In the genomic region with DNA sequence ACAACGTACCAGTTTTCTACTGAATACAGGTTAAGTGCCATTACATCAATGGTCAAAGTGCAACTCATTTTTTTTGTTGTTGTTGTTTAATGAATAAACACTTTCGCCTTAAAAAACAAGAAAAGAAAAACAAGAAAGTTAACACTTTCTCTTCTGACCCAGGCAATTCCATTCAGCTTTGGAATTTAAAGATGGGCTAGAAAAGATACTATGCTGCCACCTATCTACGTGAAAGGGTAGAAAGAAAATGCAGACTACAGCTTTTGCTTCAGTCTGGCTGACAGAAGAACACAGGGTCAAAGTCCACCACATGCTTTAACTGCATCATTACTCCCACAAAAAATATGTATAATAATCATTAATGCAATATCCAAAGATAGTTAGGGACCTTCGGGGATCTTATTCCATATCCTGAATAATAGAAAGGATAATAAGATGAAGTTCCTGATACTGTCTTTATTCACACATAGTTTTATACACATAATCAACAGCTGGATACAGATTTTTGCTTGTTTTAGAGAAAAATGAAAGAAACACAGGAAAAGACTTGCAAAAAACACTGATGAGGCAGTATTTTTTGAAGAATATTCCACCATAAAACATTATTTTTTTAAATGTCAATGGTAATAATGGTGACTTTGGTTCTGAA, we compare ENCODE assay signal across 8 cellular contexts. TPM values are rescaled to one million over a fixed set of nuclear protein-coding genes. Genes with fewer than 3 reads are reported as not detected.
A peak's percentile ranks its signal among the peaks of the same experiment; 100 is the strongest.
DNase-seq lines count a peak whose midpoint lies in the region; ATAC-seq and TF ChIP-seq lines count a peak whose summit lies in the region.

No MANE protein-coding gene starts in this region.

- H3K4me1 Mint-ChIP-seq in activated naive CD4-positive, alpha-beta T cell treated with anti-CD3 and anti-CD28 coated beads, Interleukin-2, amount 10 ng/mL, durations not matched to agents 7 days and 5 days = no peaks in the 10 kb centered on the region

- H3K9me2 ChIP-seq in HCT116 (ENCODE audit: insufficient read depth) (no peaks in the 10 kb centered on the region), PC-9 (ENCODE audit: insufficient read depth) (no peaks in the 10 kb centered on the region)

- H3K4me3 ChIP-seq in AG04450 (ENCODE audit: low read depth, low read length) = no peak overlapping the region
- H3K4me3 ChIP-seq in HCT116 (replicated peaks in 1 of 2; ENCODE audit: low read depth in 1 of 2, low read length in 2 of 2) = no peak overlapping the region
- no peak overlapping the region for H3K4me3 ChIP-seq in PC-9

- no peaks in the 10 kb centered on the region; a peak in 1 of 4 replicates for H3K36me3 ChIP-seq in HCT116 (ENCODE audit: control insufficient read depth in 1 of 2, insufficient read depth in 2 of 2, low read length in 2 of 2)
- peaks cover 12% of the 10 kb centered on the region for H3K36me3 ChIP-seq in PC-9 (ENCODE audit: low read depth)

- POLR2A ChIA-PET in AG04450 (lab: Yijun Ruan, JAX) = no interaction called here
- POLR2A ChIA-PET in HCT116 (lab: Charles Lee) = no interaction called here
- POLR2A ChIA-PET in PC-9 (lab: Charles Lee; ENCODE audit: unreplicated experiment) = no interaction called here

- no peak overlapping the region for H3K4me3 Mint-ChIP-seq in activated naive CD4-positive, alpha-beta T cell treated with anti-CD3 and anti-CD28 coated beads, Interleukin-2, amount 10 ng/mL, durations not matched to agents 7 days and 5 days

- H3F3A ChIP-seq in PC-9 (ENCODE audit: insufficient read depth, low read depth) = no peaks in the 10 kb centered on the region

- H3K9me3 ChIP-seq in AG04450 (ENCODE audit: control insufficient read depth, insufficient read depth, low read length) (no peaks in the 10 kb centered on the region), HCT116 (ENCODE audit: control insufficient read depth in 1 of 2, insufficient read depth in 1 of 2, low read depth in 1 of 2, low read length in 2 of 2) (peaks cover 4 to 11% of the 10 kb centered on the region in 2 experiments; a peak in 2 of 4 replicates), PC-9 (ENCODE audit: insufficient read depth, low read depth) (no peaks in the 10 kb centered on the region; the same call in 1 of the 2 replicates)

- no peak overlapping the region for H3K27ac ChIP-seq in AG04450 (ENCODE audit: low read depth, low read length)
- no peak overlapping the region for H3K27ac ChIP-seq in HCT116 (ENCODE audit: low read depth, low read length)
- no peak overlapping the region for H3K27ac ChIP-seq in PC-9

- H2AFZ ChIP-seq in HCT116 (ENCODE audit: low read depth, low read length, poor library complexity, severe bottlenecking) (no peak overlapping the region), PC-9 (no peak overlapping the region)

- no peak for TF ChIP-seq POLR2A in HCT116 (IDR thresholded peaks at IDR 0.05; ENCODE audit: borderline replicate concordance, extremely low read depth, insufficient read depth, insufficient read length)

- H3K27me3 ChIP-seq in AG04450 (ENCODE audit: control insufficient read depth, insufficient read depth, low read length) = no peaks in the 10 kb centered on the region
- no peaks in the 10 kb centered on the region for H3K27me3 ChIP-seq in HCT116 (ENCODE audit: insufficient read depth, low read length)
- no peaks in the 10 kb centered on the region for H3K27me3 ChIP-seq in PC-9 (ENCODE audit: insufficient read depth, low read depth)

- H3K36me3 Mint-ChIP-seq in activated naive CD4-positive, alpha-beta T cell treated with anti-CD3 and anti-CD28 coated beads, Interleukin-2, amount 10 ng/mL, durations not matched to agents 7 days and 5 days = peaks cover 27% of the 10 kb centered on the region

- H3K9me3 Mint-ChIP-seq in activated naive CD4-positive, alpha-beta T cell treated with anti-CD3 and anti-CD28 coated beads, Interleukin-2, amount 10 ng/mL, durations not matched to agents 7 days and 5 days = peaks cover 16% of the 10 kb centered on the region

- no peaks in the 10 kb centered on the region for H3K79me2 ChIP-seq in HCT116 (ENCODE audit: insufficient read depth, low read length)
- H3K79me2 ChIP-seq in PC-9 (ENCODE audit: low read depth) = no peaks in the 10 kb centered on the region

- no peaks in the 10 kb centered on the region for H4K20me1 ChIP-seq in HCT116 (ENCODE audit: insufficient read depth)
- H4K20me1 ChIP-seq in PC-9 (ENCODE audit: insufficient read depth) = no peaks in the 10 kb centered on the region

- H3K4me1 ChIP-seq in HCT116 (ENCODE audit: control insufficient read depth in 1 of 2, insufficient read depth in 2 of 2, low read length in 2 of 2) (no peaks in the 10 kb centered on the region), PC-9 (replicated peaks; ENCODE audit: insufficient read depth) (no peaks in the 10 kb centered on the region)

- no TSS peak for BruUV-seq in HCT116 (replicated peaks; lab: Mats Ljungman, UMichigan)
- BruUV-seq in PC-9 (replicated peaks; lab: Mats Ljungman, UMichigan) = no TSS peak

- CTCF ChIA-PET in AG04450 (lab: Charles Lee) = interaction anchor here (0.6 to 2.8 kb wide), 21 partner anchors 8 to 219 kb away, joined by 3 to 45 read pairs (median 5); no protein-coding TSS in a partner anchor
- CTCF ChIA-PET in HCT116 (lab: Charles Lee) = interaction anchor here (1.1 to 1.2 kb wide), 2 partner anchors 9 to 187 kb away, joined by 4 to 8 read pairs; no protein-coding TSS in a partner anchor
- CTCF ChIA-PET in PC-9 (lab: Charles Lee) = interaction anchor here (0.7 kb wide), 1 partner anchor 77 kb away, joined by 3 read pairs; no protein-coding TSS in a partner anchor
- CTCF ChIA-PET in activated naive CD4-positive, alpha-beta T cell treated with anti-CD3 and anti-CD28 coated beads, Interleukin-2, amount 10 ng/mL, durations not matched to agents 7 days and 5 days (lab: Charles Lee) = interaction anchor here (0.9 to 1.8 kb wide), 4 partner anchors 9 to 40 kb away, joined by 5 to 8 read pairs (median 6); no protein-coding TSS in a partner anchor

- no peak for DNase-seq in AG04450 (ENCODE audit: low read depth, low spot score)
- no peak for DNase-seq in HCT116 (ENCODE audit: low read depth, low spot score)
- no peak for DNase-seq in PC-9
- peak; percentile 3 for DNase-seq in foreskin melanocyte
- DNase-seq in NCI-H187 treated with DMSO at 0.1 percent for 48 hours (lab: John Stamatoyannopoulos, UW) = no peak
- DNase-seq in MV-4-11 (lab: John Stamatoyannopoulos, UW) = no peak
- DNase-seq in islet precursor cell = no peak
- no peak for DNase-seq in activated naive CD4-positive, alpha-beta T cell treated with anti-CD3 and anti-CD28 coated beads, Interleukin-2, amount 10 ng/mL, durations not matched to agents 7 days and 5 days

- H3K27ac Mint-ChIP-seq in activated naive CD4-positive, alpha-beta T cell treated with anti-CD3 and anti-CD28 coated beads, Interleukin-2, amount 10 ng/mL, durations not matched to agents 7 days and 5 days = no peak overlapping the region

- no peak overlapping the region for H3K9ac ChIP-seq in HCT116 (ENCODE audit: low read length)

- intact Hi-C loops in HCT116 (cut with micrococcal nuclease) = loop anchor here (5.0 kb wide), 1 partner anchor 36 kb away; no protein-coding TSS in a partner anchor
- intact Hi-C loops in PC-9 (cut with micrococcal nuclease; ENCODE audit: unreplicated experiment) = loop anchor here (10.0 kb wide), 1 partner anchor 188 kb away; no protein-coding TSS in a partner anchor

- no peak overlapping the region for H3K4me2 ChIP-seq in HCT116 (ENCODE audit: low read length)
- H3K4me2 ChIP-seq in PC-9 = no peak overlapping the region

- TF ChIP-seq RAD21 in HCT116 (IDR thresholded peaks at IDR 0.05; ENCODE audit: low read depth) = peak; percentile 20; the same call in 1 of the 2 replicates

- TF ChIP-seq CTCF in AG04450 (IDR thresholded peaks at IDR 0.05; ENCODE audit: low read depth, low read length) = peak; percentile 69
- TF ChIP-seq CTCF in HCT116 (IDR thresholded peaks at IDR 0.05 in 2 of 3, conservative IDR thresholded peaks at IDR 0.05 in 1 of 3; ENCODE audit: borderline replicate concordance in 1 of 3, insufficient read depth in 1 of 3, low read depth in 2 of 3, low read length in 2 of 3) = peak in 2 of 3 experiments; percentile 55 to 56; a peak in 4 of 6 replicates
- TF ChIP-seq CTCF in PC-9 (conservative IDR thresholded peaks at IDR 0.05) = peak; percentile 41; the same call in 1 of the 2 replicates

- peak; percentile 63 for ATAC-seq in HCT116

- RAD21 ChIA-PET in HCT116 (lab: Charles Lee; ENCODE audit: low non-redundant PET in 1 of 2, low total read pairs in 2 of 2, uncharacterized antibody in 2 of 2, unreplicated experiment in 2 of 2) = no interaction called here

- H3K27me3 Mint-ChIP-seq in activated naive CD4-positive, alpha-beta T cell treated with anti-CD3 and anti-CD28 coated beads, Interleukin-2, amount 10 ng/mL, durations not matched to agents 7 days and 5 days = no peaks in the 10 kb centered on the region

TF ChIP-seq in HCT116, 20 proteins besides CTCF, POLR2A, EP300 and RAD21 (continues in another document):
- TF ChIP-seq, protein P1, sequence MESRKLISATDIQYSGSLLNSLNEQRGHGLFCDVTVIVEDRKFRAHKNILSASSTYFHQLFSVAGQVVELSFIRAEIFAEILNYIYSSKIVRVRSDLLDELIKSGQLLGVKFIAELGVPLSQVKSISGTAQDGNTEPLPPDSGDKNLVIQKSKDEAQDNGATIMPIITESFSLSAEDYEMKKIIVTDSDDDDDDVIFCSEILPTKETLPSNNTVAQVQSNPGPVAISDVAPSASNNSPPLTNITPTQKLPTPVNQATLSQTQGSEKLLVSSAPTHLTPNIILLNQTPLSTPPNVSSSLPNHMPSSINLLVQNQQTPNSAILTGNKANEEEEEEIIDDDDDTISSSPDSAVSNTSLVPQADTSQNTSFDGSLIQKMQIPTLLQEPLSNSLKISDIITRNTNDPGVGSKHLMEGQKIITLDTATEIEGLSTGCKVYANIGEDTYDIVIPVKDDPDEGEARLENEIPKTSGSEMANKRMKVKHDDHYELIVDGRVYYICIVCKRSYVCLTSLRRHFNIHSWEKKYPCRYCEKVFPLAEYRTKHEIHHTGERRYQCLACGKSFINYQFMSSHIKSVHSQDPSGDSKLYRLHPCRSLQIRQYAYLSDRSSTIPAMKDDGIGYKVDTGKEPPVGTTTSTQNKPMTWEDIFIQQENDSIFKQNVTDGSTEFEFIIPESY (IDR thresholded peaks at IDR 0.05; ENCODE audit: extremely low read depth, insufficient replicate concordance, low read length) = no peak
- no peak for TF ChIP-seq ZNF274 (IDR thresholded peaks at IDR 0.05; ENCODE audit: low read depth, low read length)
- TF ChIP-seq, protein P2, sequence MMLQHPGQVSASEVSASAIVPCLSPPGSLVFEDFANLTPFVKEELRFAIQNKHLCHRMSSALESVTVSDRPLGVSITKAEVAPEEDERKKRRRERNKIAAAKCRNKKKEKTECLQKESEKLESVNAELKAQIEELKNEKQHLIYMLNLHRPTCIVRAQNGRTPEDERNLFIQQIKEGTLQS (IDR thresholded peaks at IDR 0.05) = no peak
- TF ChIP-seq CBX3 (IDR thresholded peaks at IDR 0.05; ENCODE audit: low read depth) = no peak
- no peak for TF ChIP-seq SP1 (IDR thresholded peaks at IDR 0.05; ENCODE audit: low read depth)
- TF ChIP-seq ZFX (IDR thresholded peaks at IDR 0.05) = no peak
- TF ChIP-seq TCF7L2 (IDR thresholded peaks at IDR 0.05; ENCODE audit: borderline replicate concordance, extremely low read depth, insufficient read depth, insufficient read length) = no peak

RNA-seq across cellular contexts. Expression of a gene that starts 40.4 kb away (rescaled TPM):
- polyA plus RNA-seq in AG04450 (2011; rRNA removed) = 4.7 and 6.6 TPM in 2 replicates
- polyA minus RNA-seq in AG04450 (2011; rRNA and poly(A)+ RNA removed) = 5.0 and 6.5 TPM in 2 replicates
- total RNA-seq in HCT116 (2021; ENCODE audit: unreplicated experiment) = 5.9 TPM
- 0.85 and 1.1 TPM in 2 replicates for polyA plus RNA-seq in HCT116 (2012)
- total RNA-seq in PC-9 (2021) = 3.9 and 5.3 TPM in 2 replicates
